In genomic region chr16:22191089-22191965, GRCh38 we compare ENCODE assay signal across 1 cellular context.
TF ChIP-seq lines count a peak whose summit lies in the region.

No MANE protein-coding gene starts in this region.

TF ChIP-seq in HepG2, 621 proteins besides CTCF, POLR2A, EP300 and RAD21 (continued from another document and continues in another):
- TF ChIP-seq, protein P1, sequence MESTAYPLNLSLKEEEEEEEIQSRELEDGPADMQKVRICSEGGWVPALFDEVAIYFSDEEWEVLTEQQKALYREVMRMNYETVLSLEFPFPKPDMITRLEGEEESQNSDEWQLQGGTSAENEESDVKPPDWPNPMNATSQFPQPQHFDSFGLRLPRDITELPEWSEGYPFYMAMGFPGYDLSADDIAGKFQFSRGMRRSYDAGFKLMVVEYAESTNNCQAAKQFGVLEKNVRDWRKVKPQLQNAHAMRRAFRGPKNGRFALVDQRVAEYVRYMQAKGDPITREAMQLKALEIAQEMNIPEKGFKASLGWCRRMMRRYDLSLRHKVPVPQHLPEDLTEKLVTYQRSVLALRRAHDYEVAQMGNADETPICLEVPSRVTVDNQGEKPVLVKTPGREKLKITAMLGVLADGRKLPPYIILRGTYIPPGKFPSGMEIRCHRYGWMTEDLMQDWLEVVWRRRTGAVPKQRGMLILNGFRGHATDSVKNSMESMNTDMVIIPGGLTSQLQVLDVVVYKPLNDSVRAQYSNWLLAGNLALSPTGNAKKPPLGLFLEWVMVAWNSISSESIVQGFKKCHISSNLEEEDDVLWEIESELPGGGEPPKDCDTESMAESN (CRISPR knock-in tag; conservative IDR thresholded peaks at IDR 0.05), result peak; percentile 85; the same call in 1 of the 2 replicates
- TF ChIP-seq SIX1 (CRISPR knock-in tag; IDR thresholded peaks at IDR 0.05; ENCODE audit: borderline replicate concordance), result peak; percentile 11; the same call in 1 of the 2 replicates
- TF ChIP-seq, protein P2, sequence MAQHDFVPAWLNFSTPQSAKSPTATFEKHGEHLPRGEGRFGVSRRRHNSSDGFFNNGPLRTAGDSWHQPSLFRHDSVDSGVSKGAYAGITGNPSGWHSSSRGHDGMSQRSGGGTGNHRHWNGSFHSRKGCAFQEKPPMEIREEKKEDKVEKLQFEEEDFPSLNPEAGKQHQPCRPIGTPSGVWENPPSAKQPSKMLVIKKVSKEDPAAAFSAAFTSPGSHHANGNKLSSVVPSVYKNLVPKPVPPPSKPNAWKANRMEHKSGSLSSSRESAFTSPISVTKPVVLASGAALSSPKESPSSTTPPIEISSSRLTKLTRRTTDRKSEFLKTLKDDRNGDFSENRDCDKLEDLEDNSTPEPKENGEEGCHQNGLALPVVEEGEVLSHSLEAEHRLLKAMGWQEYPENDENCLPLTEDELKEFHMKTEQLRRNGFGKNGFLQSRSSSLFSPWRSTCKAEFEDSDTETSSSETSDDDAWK (CRISPR knock-in tag; IDR thresholded peaks at IDR 0.05), result no peak
- peak; percentile 89 for TF ChIP-seq SALL1 (CRISPR knock-in tag; IDR thresholded peaks at IDR 0.05)
- TF ChIP-seq NR2F1 (CRISPR knock-in tag; IDR thresholded peaks at IDR 0.05), result no peak
- peak; percentile 52; the same call in 1 of the 2 replicates for TF ChIP-seq RXRB (CRISPR knock-in tag; IDR thresholded peaks at IDR 0.05; ENCODE audit: borderline replicate concordance)
- no peak for TF ChIP-seq ZNF878 (CRISPR knock-in tag; IDR thresholded peaks at IDR 0.05)
- TF ChIP-seq ZNF850 (CRISPR knock-in tag; conservative IDR thresholded peaks at IDR 0.05), result no peak
- 0 out of 2 replicates have a peak, but pooled peaks have one; percentile 23 for TF ChIP-seq PAX8 (CRISPR knock-in tag; IDR thresholded peaks at IDR 0.05; ENCODE audit: borderline replicate concordance)
- peak; percentile 80 for TF ChIP-seq ZFY (CRISPR knock-in tag; IDR thresholded peaks at IDR 0.05)
- peak; percentile 94 for TF ChIP-seq U2AF1 (optimal IDR thresholded peaks at IDR 0.05; ENCODE audit: low read depth, low read length)
- 0 out of 2 replicates have a peak, but pooled peaks have one; percentile 18 for TF ChIP-seq ZMYM4 (CRISPR knock-in tag; IDR thresholded peaks at IDR 0.05)
- no peak for TF ChIP-seq PRPF4 (IDR thresholded peaks at IDR 0.05; ENCODE audit: low read depth, low read length, poor library complexity, severe bottlenecking)
- TF ChIP-seq GMEB1 (CRISPR knock-in tag; IDR thresholded peaks at IDR 0.05; ENCODE audit: borderline replicate concordance), result peak; percentile 69
- TF ChIP-seq HES4 (CRISPR knock-in tag; IDR thresholded peaks at IDR 0.05; ENCODE audit: borderline replicate concordance), result no peak
- TF ChIP-seq ZNF768 (CRISPR knock-in tag; IDR thresholded peaks at IDR 0.05), result no peak
- TF ChIP-seq PRDM10 (CRISPR knock-in tag; IDR thresholded peaks at IDR 0.05; ENCODE audit: low read depth), result peak; percentile 81
- no peak for TF ChIP-seq FLYWCH1 (CRISPR knock-in tag; IDR thresholded peaks at IDR 0.05)
- no peak for TF ChIP-seq ZFYVE20 (CRISPR knock-in tag; IDR thresholded peaks at IDR 0.05; ENCODE audit: borderline replicate concordance, low read depth)
- no peak; the same call in 1 of the 2 replicates for TF ChIP-seq ZNF552 (CRISPR knock-in tag; IDR thresholded peaks at IDR 0.05; ENCODE audit: borderline replicate concordance)
- 0 out of 2 replicates have a peak, but pooled peaks have one; percentile 33 for TF ChIP-seq STAT5B (CRISPR knock-in tag; IDR thresholded peaks at IDR 0.05)
- TF ChIP-seq ZNF687 (CRISPR knock-in tag; IDR thresholded peaks at IDR 0.05), result peak; percentile 94
- TF ChIP-seq NCOR1 (IDR thresholded peaks at IDR 0.05; ENCODE audit: borderline replicate concordance, low read length), result peak; percentile 62; the same call in 1 of the 2 replicates
- no peak for TF ChIP-seq ZNF776 (CRISPR knock-in tag; IDR thresholded peaks at IDR 0.05)
- TF ChIP-seq HMG20B (CRISPR knock-in tag; conservative IDR thresholded peaks at IDR 0.05), result 0 out of 2 replicates have a peak, but pooled peaks have one; percentile 2
- peak; percentile 61; the same call in 1 of the 2 replicates for TF ChIP-seq NFKBIZ (CRISPR knock-in tag; IDR thresholded peaks at IDR 0.05)
- TF ChIP-seq MEIS2 (CRISPR knock-in tag; IDR thresholded peaks at IDR 0.05), result peak; percentile 30; the same call in 1 of the 2 replicates
- TF ChIP-seq, protein P3, sequence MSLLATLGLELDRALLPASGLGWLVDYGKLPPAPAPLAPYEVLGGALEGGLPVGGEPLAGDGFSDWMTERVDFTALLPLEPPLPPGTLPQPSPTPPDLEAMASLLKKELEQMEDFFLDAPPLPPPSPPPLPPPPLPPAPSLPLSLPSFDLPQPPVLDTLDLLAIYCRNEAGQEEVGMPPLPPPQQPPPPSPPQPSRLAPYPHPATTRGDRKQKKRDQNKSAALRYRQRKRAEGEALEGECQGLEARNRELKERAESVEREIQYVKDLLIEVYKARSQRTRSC (CRISPR knock-in tag; IDR thresholded peaks at IDR 0.05; ENCODE audit: low read depth), result no peak; the same call in 1 of the 2 replicates
- TF ChIP-seq RBFOX2 (IDR thresholded peaks at IDR 0.05; ENCODE audit: low read depth, low read length), result 0 out of 2 replicates have a peak, but pooled peaks have one; percentile 58
- TF ChIP-seq, protein P4, sequence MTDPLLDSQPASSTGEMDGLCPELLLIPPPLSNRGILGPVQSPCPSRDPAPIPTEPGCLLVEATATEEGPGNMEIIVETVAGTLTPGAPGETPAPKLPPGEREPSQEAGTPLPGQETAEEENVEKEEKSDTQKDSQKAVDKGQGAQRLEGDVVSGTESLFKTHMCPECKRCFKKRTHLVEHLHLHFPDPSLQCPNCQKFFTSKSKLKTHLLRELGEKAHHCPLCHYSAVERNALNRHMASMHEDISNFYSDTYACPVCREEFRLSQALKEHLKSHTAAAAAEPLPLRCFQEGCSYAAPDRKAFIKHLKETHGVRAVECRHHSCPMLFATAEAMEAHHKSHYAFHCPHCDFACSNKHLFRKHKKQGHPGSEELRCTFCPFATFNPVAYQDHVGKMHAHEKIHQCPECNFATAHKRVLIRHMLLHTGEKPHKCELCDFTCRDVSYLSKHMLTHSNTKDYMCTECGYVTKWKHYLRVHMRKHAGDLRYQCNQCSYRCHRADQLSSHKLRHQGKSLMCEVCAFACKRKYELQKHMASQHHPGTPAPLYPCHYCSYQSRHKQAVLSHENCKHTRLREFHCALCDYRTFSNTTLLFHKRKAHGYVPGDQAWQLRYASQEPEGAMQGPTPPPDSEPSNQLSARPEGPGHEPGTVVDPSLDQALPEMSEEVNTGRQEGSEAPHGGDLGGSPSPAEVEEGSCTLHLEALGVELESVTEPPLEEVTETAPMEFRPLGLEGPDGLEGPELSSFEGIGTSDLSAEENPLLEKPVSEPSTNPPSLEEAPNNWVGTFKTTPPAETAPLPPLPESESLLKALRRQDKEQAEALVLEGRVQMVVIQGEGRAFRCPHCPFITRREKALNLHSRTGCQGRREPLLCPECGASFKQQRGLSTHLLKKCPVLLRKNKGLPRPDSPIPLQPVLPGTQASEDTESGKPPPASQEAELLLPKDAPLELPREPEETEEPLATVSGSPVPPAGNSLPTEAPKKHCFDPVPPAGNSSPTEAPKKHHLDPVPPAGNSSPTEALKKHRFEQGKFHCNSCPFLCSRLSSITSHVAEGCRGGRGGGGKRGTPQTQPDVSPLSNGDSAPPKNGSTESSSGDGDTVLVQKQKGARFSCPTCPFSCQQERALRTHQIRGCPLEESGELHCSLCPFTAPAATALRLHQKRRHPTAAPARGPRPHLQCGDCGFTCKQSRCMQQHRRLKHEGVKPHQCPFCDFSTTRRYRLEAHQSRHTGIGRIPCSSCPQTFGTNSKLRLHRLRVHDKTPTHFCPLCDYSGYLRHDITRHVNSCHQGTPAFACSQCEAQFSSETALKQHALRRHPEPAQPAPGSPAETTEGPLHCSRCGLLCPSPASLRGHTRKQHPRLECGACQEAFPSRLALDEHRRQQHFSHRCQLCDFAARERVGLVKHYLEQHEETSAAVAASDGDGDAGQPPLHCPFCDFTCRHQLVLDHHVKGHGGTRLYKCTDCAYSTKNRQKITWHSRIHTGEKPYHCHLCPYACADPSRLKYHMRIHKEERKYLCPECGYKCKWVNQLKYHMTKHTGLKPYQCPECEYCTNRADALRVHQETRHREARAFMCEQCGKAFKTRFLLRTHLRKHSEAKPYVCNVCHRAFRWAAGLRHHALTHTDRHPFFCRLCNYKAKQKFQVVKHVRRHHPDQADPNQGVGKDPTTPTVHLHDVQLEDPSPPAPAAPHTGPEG (CRISPR knock-in tag; IDR thresholded peaks at IDR 0.05), result no peak
- peak; percentile 85 for TF ChIP-seq ARHGAP35 (CRISPR knock-in tag; IDR thresholded peaks at IDR 0.05; ENCODE audit: borderline replicate concordance)
- TF ChIP-seq ZNF501 (CRISPR knock-in tag; IDR thresholded peaks at IDR 0.05), result peak; percentile 83
- TF ChIP-seq ZNF713 (CRISPR knock-in tag; IDR thresholded peaks at IDR 0.05), result peak; percentile 97; the same call in 1 of the 2 replicates
- peak; percentile 85 for TF ChIP-seq ZNF883 (CRISPR knock-in tag; IDR thresholded peaks at IDR 0.05; ENCODE audit: not compliant biosample characterization)
